27 cellular contexts compared by ENCODE assay signal in genomic region chr13:38340624-38341023, GRCh38. TPM values are rescaled to one million over a fixed set of nuclear protein-coding genes. Genes with fewer than 3 reads are reported as not detected.
DNase-seq lines count a peak whose midpoint lies in the region; ATAC-seq, FAIRE-seq and TF ChIP-seq lines count a peak whose summit lies in the region.
"Had no signal": no experiment of that assay in that cellular context is flagged by ENCODE, and none has a peak within 500 bp of the region (broad histone marks: within the 10 kb centered on the region; RNA-seq: fewer than 3 reads in every experiment).

No MANE protein-coding gene starts in this region.

- no TSS peak for BruUV-seq in K562 (replicated peaks; lab: Mats Ljungman, UMichigan)

- no peak overlapping the region for H4K8ac ChIP-seq in mesenchymal stem cell (ENCODE audit: low read length)
- H4K8ac ChIP-seq in neuronal stem cell (ENCODE audit: low read depth, low read length): no peak overlapping the region

- peak; percentile 84 for ATAC-seq in K562
- no peak for ATAC-seq in HG03159 (IDR thresholded peaks at IDR 0.05; ENCODE audit: unreplicated experiment)
- ATAC-seq: GM12878 had no signal

- H3K9ac ChIP-seq in K562 (ENCODE audit: insufficient read depth in 1 of 2, low read depth in 2 of 2, low read length in 2 of 2) (no peak overlapping the region), mesenchymal stem cell (ENCODE audit: low read length) (no peak overlapping the region), neuronal stem cell (ENCODE audit: low read depth, low read length, poor library complexity) (no peak overlapping the region)
- H3K9ac ChIP-seq: BLaER1 had no signal

- no peaks in the 10 kb centered on the region for H3K36me3 ChIP-seq in K562 (ENCODE audit: control insufficient read depth, insufficient read depth, low read length)
- no peaks in the 10 kb centered on the region for H3K36me3 ChIP-seq in mesenchymal stem cell (ENCODE audit: control insufficient read depth in 1 of 2, insufficient read depth in 2 of 2, low read depth in 1 of 2, low read length in 2 of 2)
- H3K36me3 ChIP-seq in neuronal stem cell (replicated peaks in 1 of 2; ENCODE audit: control insufficient read depth in 2 of 2, insufficient read depth in 2 of 2, low read length in 2 of 2): no peaks in the 10 kb centered on the region
- H3K36me3 ChIP-seq in BE2C: no peaks in the 10 kb centered on the region
- H3K36me3 ChIP-seq: BLaER1 had no signal

- H3K23ac ChIP-seq in mesenchymal stem cell (ENCODE audit: low read length in 2 of 2) (no peak overlapping the region), neuronal stem cell (ENCODE audit: low read depth, low read length, poor library complexity) (no peak overlapping the region)

- peak; percentile 80 for FAIRE-seq in K562 (lab: Jason Lieb, UNC)
- FAIRE-seq: A204.1, G401.6, GM12878, GM12892, GM18507 had no signal

- H3K18ac ChIP-seq in mesenchymal stem cell (ENCODE audit: low read depth in 1 of 2, low read length in 2 of 2) (no peak overlapping the region), neuronal stem cell (ENCODE audit: low read length) (no peak overlapping the region)

- H3K27ac ChIP-seq in K562 (ENCODE audit: extremely low read depth, low read depth, low read length) (no peak overlapping the region; the same call in 2 of the 3 replicates), mesenchymal stem cell (ENCODE audit: low read length, poor library complexity, severe bottlenecking) (no peak overlapping the region), neuronal stem cell (replicated peaks; ENCODE audit: low read length) (no peak overlapping the region)
- H3K27ac ChIP-seq: BLaER1 had no signal

- no peak for TF ChIP-seq POLR2A in K562 (conservative IDR thresholded peaks at IDR 0.05)

- H2BK120ac ChIP-seq in mesenchymal stem cell (ENCODE audit: low read depth, low read length) (no peak overlapping the region), neuronal stem cell (ENCODE audit: low read depth, low read length) (no peak overlapping the region)

- no peaks in the 10 kb centered on the region for H3K9me1 ChIP-seq in K562 (ENCODE audit: control insufficient read depth, insufficient read depth, low read length)

- H3K27me3 ChIP-seq in K562 (ENCODE audit: control insufficient read depth in 2 of 2, insufficient read depth in 2 of 2, low read length in 2 of 2) (no peaks in the 10 kb centered on the region), mesenchymal stem cell (ENCODE audit: control insufficient read depth in 1 of 2, insufficient read depth in 1 of 2, low read length in 2 of 2) (no peaks in the 10 kb centered on the region), neuronal stem cell (ENCODE audit: control insufficient read depth in 3 of 3, insufficient read depth in 3 of 3, low read depth in 1 of 3, low read length in 3 of 3) (peaks cover 0 to 1% (median 0%) of the 10 kb centered on the region in 3 experiments), BE2C (peaks cover 16% of the 10 kb centered on the region)
- H3K27me3 ChIP-seq: BLaER1 had no signal

- TF ChIP-seq CTCF in K562 (IDR thresholded peaks at IDR 0.05 in 2 of 3, conservative IDR thresholded peaks at IDR 0.05 in 1 of 3; ENCODE audit: insufficient read depth in 2 of 3, low read depth in 1 of 3, low read length in 3 of 3): no peak
- TF ChIP-seq CTCF in BE2C (IDR thresholded peaks at IDR 0.05; ENCODE audit: low read depth, low read length): no peak

- H3K79me2 ChIP-seq in K562 (ENCODE audit: control insufficient read depth, insufficient read depth, low read length): no peaks in the 10 kb centered on the region

- H2BK5ac ChIP-seq in mesenchymal stem cell (ENCODE audit: low read depth, low read length, poor library complexity, severe bottlenecking): no peak overlapping the region
- H2BK5ac ChIP-seq in neuronal stem cell (ENCODE audit: low read length): no peak overlapping the region

- intact Hi-C loops in K562 (cut with micrococcal nuclease): no loop called here

- no peak overlapping the region for H3K4me3 ChIP-seq in K562
- no peak overlapping the region for H3K4me3 ChIP-seq in mesenchymal stem cell (ENCODE audit: insufficient read depth in 1 of 2, low read depth in 1 of 2, low read length in 2 of 2)
- no peak overlapping the region for H3K4me3 ChIP-seq in neuronal stem cell (ENCODE audit: low read length in 2 of 2)
- H3K4me3 ChIP-seq in BE2C (ENCODE audit: low read depth, low read length): no peak overlapping the region
- H3K4me3 ChIP-seq: BLaER1, GM12878 had no signal

- DNase-seq in OCI-M1 (lab: John Stamatoyannopoulos, UW) (peak; percentile 63), K562 (ENCODE audit: extremely low read depth in 1 of 4, low spot score in 3 of 4) (peak in 2 of 4 experiments; percentile 24 to 50), mesenchymal stem cell (no peak), neuronal stem cell (ENCODE audit: low spot score) (no peak), AG20443 (ENCODE audit: low spot score) (no peak), GF-D8 (lab: John Stamatoyannopoulos, UW) (no peak), BE2C (no peak)
- DNase-seq: 8988T; ACHN; AML-193; C1 segment of cervical spinal cord; CD4-positive, alpha-beta memory T cell; CD4-positive, CD25-positive, alpha-beta regulatory T cell; CD8-positive, alpha-beta memory T cell; COR-L47; DMS 273 treated with DMSO at 0.1 percent for 48 hours; DMS153; DMS53; DMS79; DND-41 had no signal

- no peak overlapping the region for H3K4ac ChIP-seq in mesenchymal stem cell (ENCODE audit: low read depth in 1 of 2, low read length in 2 of 2)
- H3K4ac ChIP-seq in neuronal stem cell (ENCODE audit: low read length): no peak overlapping the region

- H3K14ac ChIP-seq in mesenchymal stem cell (ENCODE audit: low read length in 2 of 2): no peak overlapping the region
- no peak overlapping the region for H3K14ac ChIP-seq in neuronal stem cell (ENCODE audit: low read length)

- H2AK5ac ChIP-seq in mesenchymal stem cell (ENCODE audit: low read length, severe bottlenecking) (no peak overlapping the region), neuronal stem cell (ENCODE audit: low read depth, low read length) (no peak overlapping the region)

- H2BK12ac ChIP-seq in mesenchymal stem cell (ENCODE audit: low read length in 2 of 2) (no peak overlapping the region), neuronal stem cell (ENCODE audit: low read length) (no peak overlapping the region)

- H2AFZ ChIP-seq in K562 (ENCODE audit: low read depth, low read length): no peak overlapping the region
- H2AFZ ChIP-seq in mesenchymal stem cell (ENCODE audit: low read depth, low read length): peak overlapping the region; percentile 14
- peak overlapping the region; percentile 61 for H2AFZ ChIP-seq in neuronal stem cell (ENCODE audit: low read length)

- WGBS in K562 (ENCODE audit: insufficient coverage, low coverage, missing lambda C conversion rate): 22% methylated on average over 1 of the region's 1 CpG
- 100% methylated on average over 1 of the region's 1 CpG for WGBS in mesenchymal stem cell
- WGBS in neuronal stem cell (ENCODE audit: extremely low coverage in 2 of 2, insufficient read length in 2 of 2, insufficient replicate concordance in 1 of 2), 2 donors: no CpG with 5 or more reads among the region's 1 CpG

- H3K9me3 ChIP-seq in K562 (replicated peaks; ENCODE audit: control insufficient read depth, insufficient read depth, low read depth, low read length): no peaks in the 10 kb centered on the region
- no peaks in the 10 kb centered on the region for H3K9me3 ChIP-seq in mesenchymal stem cell (ENCODE audit: control insufficient read depth, low read length)
- H3K9me3 ChIP-seq in neuronal stem cell (replicated peaks in 1 of 2; ENCODE audit: control insufficient read depth in 2 of 2, insufficient read depth in 1 of 2, low read depth in 1 of 2, low read length in 2 of 2): no peaks in the 10 kb centered on the region
- no peaks in the 10 kb centered on the region for H3K9me3 ChIP-seq in BE2C
- H3K9me3 ChIP-seq: BLaER1 had no signal

- CTCF ChIA-PET in K562 (lab: Yijun Ruan, JAX; ENCODE audit: low intra/inter-chr PET ratio): no interaction called here

- no peak for TF ChIP-seq EP300 in K562 (IDR thresholded peaks at IDR 0.05; ENCODE audit: low read length)

- peaks cover 0 to 3% of the 10 kb centered on the region in 2 experiments; a peak in 3 of 5 replicates for H3K4me1 ChIP-seq in K562 (replicated peaks in 1 of 2; ENCODE audit: control insufficient read depth in 2 of 2, insufficient read depth in 2 of 2, low read length in 2 of 2)
- no peaks in the 10 kb centered on the region for H3K4me1 ChIP-seq in mesenchymal stem cell (ENCODE audit: control insufficient read depth, insufficient read depth, low read depth, low read length)
- no peaks in the 10 kb centered on the region for H3K4me1 ChIP-seq in neuronal stem cell (ENCODE audit: control insufficient read depth in 2 of 2, insufficient read depth in 1 of 2, low read depth in 1 of 2, low read length in 2 of 2)
- no peaks in the 10 kb centered on the region for H3K4me1 ChIP-seq in BE2C
- H3K4me1 ChIP-seq: BLaER1 had no signal

- H4K91ac ChIP-seq in mesenchymal stem cell (ENCODE audit: low read length) (no peak overlapping the region), neuronal stem cell (ENCODE audit: low read depth, low read length, poor library complexity) (no peak overlapping the region)

- peaks cover 4% of the 10 kb centered on the region for H3K79me1 ChIP-seq in mesenchymal stem cell (replicated peaks; ENCODE audit: low read length, poor library complexity, severe bottlenecking)
- H3K79me1 ChIP-seq in neuronal stem cell (ENCODE audit: low read depth, low read length): no peaks in the 10 kb centered on the region

- POLR2A ChIA-PET in K562 (lab: Yijun Ruan, JAX): interaction anchor here (0.6 to 0.9 kb wide), 3 partner anchors 9 to 453 kb away, joined by 3 to 10 read pairs (median 3); partner anchors contain the start of gene UFM1

- in situ Hi-C loops in K562 (cut with MboI): no loop called here

- TF ChIP-seq RAD21 in K562 (CRISPR knock-in tag; conservative IDR thresholded peaks at IDR 0.05 in 1 of 2, IDR thresholded peaks at IDR 0.05 in 1 of 2): no peak

- no peak overlapping the region for H2BK15ac ChIP-seq in mesenchymal stem cell (ENCODE audit: low read depth, poor library complexity, severe bottlenecking)
- H2BK15ac ChIP-seq in neuronal stem cell (ENCODE audit: low read length): no peak overlapping the region

- no peaks in the 10 kb centered on the region for H4K20me1 ChIP-seq in K562 (replicated peaks; ENCODE audit: control insufficient read depth, insufficient read depth, low read length)
- H4K20me1 ChIP-seq: BLaER1 had no signal

- H3K4me2 ChIP-seq in K562 (ENCODE audit: insufficient read depth, low read length) (peak overlapping the region; percentile 19; the same call in 1 of the 2 replicates), mesenchymal stem cell (ENCODE audit: low read length, poor library complexity, severe bottlenecking) (no peak overlapping the region), neuronal stem cell (ENCODE audit: insufficient read depth, low read length, poor library complexity, severe bottlenecking) (no peak overlapping the region)
- H3K4me2 ChIP-seq: BLaER1 had no signal

RNA-seq across cellular contexts. Expression of gene UFM1, which starts 9.0 kb away (rescaled TPM):
- 17.9 and 49.6 TPM in 2 replicates for total RNA-seq in K562 (2011; cell fraction: chromatin; rRNA removed; ENCODE audit: low replicate concordance)
- 10.2 and 13.7 TPM in 2 replicates for total RNA-seq in K562 (2011; cell fraction: nucleolus; rRNA removed)
- 23.2 and 46.4 TPM in 2 replicates for total RNA-seq in K562 (2011; cell fraction: nucleoplasm; rRNA removed)
- total RNA-seq in K562 (2014; rRNA removed) (20.2 and 26.3 TPM in 2 replicates), K562 (2014; rRNA removed; fragmentation: Illumina TruSeq; extraction: Trizol) (47.3 and 51.8 TPM in 2 replicates), K562 (2015; rRNA removed; fragmentation: Illumina TruSeq; extraction: Trizol) (34.1 and 36.1 TPM in 2 replicates), K562 (2021) (26.8 and 27.3 TPM in 2 replicates)
- polyA plus RNA-seq in K562 (2011; rRNA removed) (49.7 and 51.7 TPM in 2 replicates), K562 (2014; fragmentation: Illumina TruSeq; extraction: Trizol) (26.6 and 33.0 TPM in 2 replicates), K562 (2014; fragmentation: Nextera tagmentation; extraction: Ambion mirVana) (10 to 100 TPM; 54.5 to 58.5 TPM), K562 (2014; rRNA removed) (29.8 and 35.5 TPM in 2 replicates)
- 7.3 and 18.5 TPM in 2 replicates for polyA plus RNA-seq in K562 (2011; cell fraction: cytosol; rRNA removed)
- polyA plus RNA-seq in K562 (2011; cell fraction: nucleus; rRNA removed): 26.0 and 47.7 TPM in 2 replicates
- polyA plus RNA-seq in K562 (2012): 19.5 and 29.9 TPM in 2 replicates
- 38.8 and 46.9 TPM in 2 replicates for polyA minus RNA-seq in K562 (2011; rRNA and poly(A)+ RNA removed)
- 14.1 and 15.8 TPM in 2 replicates for polyA minus RNA-seq in K562 (2011; cell fraction: cytosol; rRNA and poly(A)+ RNA removed)
- polyA minus RNA-seq in K562 (2011; cell fraction: nucleus; rRNA and poly(A)+ RNA removed): 34.9 and 77.4 TPM in 2 replicates
- 56.4 TPM for polyA plus RNA-seq in mesenchymal stem cell (2013, experiment 1 of 2)
- 61.5 TPM for polyA plus RNA-seq in mesenchymal stem cell (2013, experiment 2 of 2)
- 34.6 TPM for polyA plus RNA-seq in neuronal stem cell (2013, experiment 1 of 2)
- 34.7 TPM for polyA plus RNA-seq in neuronal stem cell (2013, experiment 2 of 2)
- polyA plus RNA-seq in BE2C (2012; ENCODE audit: insufficient read depth, insufficient read length, low read depth): 68.0 TPM
